ENCODE assay signal across 8 cellular contexts in the genomic region with DNA sequence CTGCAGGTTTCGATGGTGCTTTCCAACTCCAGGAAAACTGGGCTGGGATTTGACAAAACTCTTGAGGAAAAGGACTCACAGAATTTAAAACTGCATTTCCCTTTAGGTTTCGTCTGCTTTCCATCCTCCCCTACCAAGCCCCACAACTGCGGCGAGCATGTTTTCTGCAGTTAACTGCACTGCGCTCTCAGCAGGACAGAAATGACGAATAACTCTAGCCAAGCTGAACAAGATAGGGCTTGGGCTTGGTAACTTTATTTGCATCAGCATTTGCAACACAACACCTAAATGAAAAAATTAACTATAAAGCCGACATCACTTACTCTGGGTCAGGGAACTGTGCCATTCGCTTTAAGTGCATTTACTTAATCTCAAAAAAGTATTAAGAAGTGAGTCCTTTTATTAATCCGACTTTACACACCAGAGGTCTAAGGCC. TPM values are rescaled to one million over a fixed set of nuclear protein-coding genes. Genes with fewer than 3 reads are reported as not detected.
DNase-seq lines count a peak whose midpoint lies in the region; ATAC-seq, FAIRE-seq and TF ChIP-seq lines count a peak whose summit lies in the region.

No MANE protein-coding gene starts in this region.

- peaks cover 39% of the 10 kb centered on the region for H3K79me2 ChIP-seq in GM12878 (ENCODE audit: control insufficient read depth, insufficient read depth, low read length)

- POLR2A ChIA-PET in Caco-2 (lab: Charles Lee), result no interaction called here
- POLR2A ChIA-PET in GM12878 (lab: Charles Lee), result interaction anchor here (0.5 to 5.7 kb wide), 10 partner anchors 10 to 639 kb away, joined by 3 to 68 read pairs (median 3); a partner anchor contains a TSS

- H3K27me3 ChIP-seq in Caco-2 (replicated peaks; ENCODE audit: control insufficient read depth, insufficient read depth, low read length), result no peaks in the 10 kb centered on the region
- no peaks in the 10 kb centered on the region for H3K27me3 ChIP-seq in GM12878 (replicated peaks in 1 of 2; ENCODE audit: control insufficient read depth in 2 of 2, insufficient read depth in 2 of 2, low read length in 1 of 2)
- no peaks in the 10 kb centered on the region for H3K27me3 ChIP-seq in small intestine (ENCODE audit: control insufficient read depth in 2 of 2, insufficient read depth in 2 of 2, low read length in 2 of 2)

- H3K36me3 ChIP-seq in Caco-2 (ENCODE audit: control insufficient read depth, insufficient read depth, low read length) (no peaks in the 10 kb centered on the region; the same call in 1 of the 2 replicates), SK-N-MC (ENCODE audit: insufficient read depth, low read length) (no peaks in the 10 kb centered on the region), GM12878 (ENCODE audit: control insufficient read depth in 2 of 2, insufficient read depth in 2 of 2, low read length in 1 of 2) (no peaks in the 10 kb centered on the region), small intestine (ENCODE audit: control insufficient read depth in 2 of 2, insufficient read depth in 2 of 2, low read length in 2 of 2) (no peaks in the 10 kb centered on the region)

- peak overlapping the region; percentile 58 for H3K27ac ChIP-seq in SK-N-MC
- peak overlapping the region; percentile 93 for H3K27ac ChIP-seq in GM12878 (ENCODE audit: control insufficient read depth, insufficient read depth)
- peak overlapping the region; percentile 37 to 95 for H3K27ac ChIP-seq in small intestine (ENCODE audit: low read depth in 1 of 2, low read length in 1 of 2)

- CTCF ChIA-PET in Caco-2 (lab: Charles Lee) (interaction anchor here (0.5 to 2.7 kb wide), 4 partner anchors 11 to 635 kb away, joined by 3 to 19 read pairs (median 8); a partner anchor contains a TSS), GM12878 (lab: Yijun Ruan, JAX) (interaction anchor here (1.0 to 6.2 kb wide), 5 partner anchors 9 to 92 kb away, joined by 3 to 69 read pairs (median 4); a partner anchor contains a TSS)

- DNase-seq in Caco-2 (peak in 1 of 2 experiments; percentile 14), SK-N-MC (ENCODE audit: low read depth, low spot score) (no peak), GM12878 (ENCODE audit: low read depth, low spot score) (no peak), iPS-NIHi11 (ENCODE audit: low spot score) (peak; percentile 19), small intestine (no peak), KBM-7 (no peak)

- peak overlapping the region; percentile 94 for H3K27ac Mint-ChIP-seq in Caco-2 (ENCODE audit: unreplicated experiment)

- H3K4me3 Mint-ChIP-seq in Caco-2 (ENCODE audit: unreplicated experiment), result peak overlapping the region; percentile 87

- RAD21 ChIA-PET in GM12878 (lab: Charles Lee; ENCODE audit: unreplicated experiment), result interaction anchor here (0.9 to 5.3 kb wide), 9 partner anchors 8 to 90 kb away, joined by 3 to 43 read pairs (median 4); a partner anchor contains a TSS

- peak overlapping the region; percentile 79 for H3K4me2 ChIP-seq in GM12878 (ENCODE audit: control insufficient read depth, insufficient read depth)

- no peak for TF ChIP-seq EP300 in GM12878 (IDR thresholded peaks at IDR 0.05; ENCODE audit: borderline replicate concordance in 1 of 2, control insufficient read depth in 1 of 2, low read depth in 2 of 2, low read length in 2 of 2)

- peaks cover 32% of the 10 kb centered on the region for H3K4me1 Mint-ChIP-seq in Caco-2 (ENCODE audit: low read depth, unreplicated experiment)

- no peaks in the 10 kb centered on the region for H3K27me3 Mint-ChIP-seq in Caco-2 (ENCODE audit: insufficient read depth, unreplicated experiment)

- TF ChIP-seq CTCF in Caco-2 (IDR thresholded peaks at IDR 0.05; ENCODE audit: insufficient read depth in 1 of 2, low read depth in 1 of 2, low read length in 1 of 2, severe bottlenecking in 1 of 2, unreplicated experiment in 1 of 2) (no peak), GM12878 (IDR thresholded peaks at IDR 0.05 in 2 of 3, conservative IDR thresholded peaks at IDR 0.05 in 1 of 3; ENCODE audit: control insufficient read depth in 2 of 3, extremely low read depth in 1 of 3, insufficient read depth in 1 of 3, low read depth in 3 of 3, low read length in 3 of 3) (no peak)

- H3K36me3 Mint-ChIP-seq in Caco-2 (ENCODE audit: insufficient read depth, unreplicated experiment), result peaks cover 8% of the 10 kb centered on the region

- WGBS in GM12878 (ENCODE audit: insufficient coverage, insufficient replicate concordance, low lambda C conversion rate, missing lambda C conversion rate), result under 1% methylated on average over 9 of the region's 9 CpGs
- whole genome bisulfite sequencing in small intestine, 3 donors, result 6% methylated on average over 9 of the region's 9 CpGs

- H3K9me3 Mint-ChIP-seq in Caco-2 (ENCODE audit: unreplicated experiment), result peaks cover 11% of the 10 kb centered on the region

- H3K9me3 ChIP-seq in Caco-2 (peaks cover 4% of the 10 kb centered on the region; the same call in 1 of the 2 replicates), SK-N-MC (ENCODE audit: low read depth, low read length) (no peaks in the 10 kb centered on the region), GM12878 (replicated peaks; ENCODE audit: control insufficient read depth, insufficient read depth, low read length) (no peaks in the 10 kb centered on the region), small intestine (ENCODE audit: control insufficient read depth, low read depth) (no peaks in the 10 kb centered on the region)

- in situ Hi-C loops in GM12878 (cut with MboI), result no loop called here
- in situ Hi-C loops in KBM-7 (cut with MboI; ENCODE audit: low pct_unique_long_range_greater_than_20kb, low sequenced_read_pairs), result no loop called here

- ATAC-seq in GM19043 (IDR thresholded peaks at IDR 0.05; ENCODE audit: low read depth, unreplicated experiment), result peak; percentile 32
- peak; percentile 53 for ATAC-seq in HG03159 (IDR thresholded peaks at IDR 0.05; ENCODE audit: unreplicated experiment)
- ATAC-seq in GM12878, result peak; percentile 71

- no peaks in the 10 kb centered on the region for H4K20me1 ChIP-seq in GM12878 (ENCODE audit: control insufficient read depth, insufficient read depth)

- H2AFZ ChIP-seq in GM12878 (ENCODE audit: control insufficient read depth, low read depth, low read length), result peak overlapping the region; percentile 91

- SMC1A ChIA-PET in GM12878 (lab: Charles Lee; ENCODE audit: uncharacterized antibody, unreplicated experiment), result interaction anchor here (0.7 to 8.9 kb wide), 9 partner anchors 10 to 101 kb away, joined by 3 to 77 read pairs (median 5); a partner anchor contains a TSS

- H3K9ac ChIP-seq in SK-N-MC (ENCODE audit: insufficient read length), result peak overlapping the region; percentile 78
- peak overlapping the region; percentile 86 for H3K9ac ChIP-seq in GM12878 (ENCODE audit: control insufficient read depth, insufficient read depth, low read length)

- no peak for TF ChIP-seq POLR2A in GM12878 (IDR thresholded peaks at IDR 0.05; ENCODE audit: low read depth, low read length)

- intact Hi-C loops in Caco-2 (cut with micrococcal nuclease; ENCODE audit: unreplicated experiment), result loop anchor here (5.0 kb wide), 1 partner anchor 1907 kb away; a partner anchor contains a TSS
- intact Hi-C loops in GM12878 (cut with micrococcal nuclease; ENCODE audit: unreplicated experiment), result loop anchor here (1.0 to 10.0 kb wide), 3 partner anchors 10 to 731 kb away; a partner anchor contains a TSS

- BruUV-seq in Caco-2 (replicated peaks; lab: Mats Ljungman, UMichigan) (no TSS peak), GM12878 (replicated peaks; lab: Mats Ljungman, UMichigan) (TSS peak; percentile 95)

- no peak for TF ChIP-seq RAD21 in GM12878 (IDR thresholded peaks at IDR 0.05; ENCODE audit: insufficient read depth, low read depth, low read length)

- FAIRE-seq in GM12878 (lab: Jason Lieb, UNC) (peak; percentile 64), small intestine (lab: Jason Lieb, UNC) (no peak)

- H3K4me3 ChIP-seq in Caco-2 (ENCODE audit: low read depth, low read length), result peak overlapping the region; percentile 71
- H3K4me3 ChIP-seq in SK-N-MC, result peak overlapping the region; percentile 100
- peak overlapping the region; percentile 66 for H3K4me3 ChIP-seq in GM12878
- H3K4me3 ChIP-seq in small intestine (ENCODE audit: low read depth in 1 of 2, low read length in 2 of 2), result peak overlapping the region; percentile 54 to 93

- H3K4me1 ChIP-seq in Caco-2 (peaks cover 10% of the 10 kb centered on the region; the same call in 1 of the 2 replicates), GM12878 (ENCODE audit: control insufficient read depth, insufficient read depth, low read length) (peaks cover 8% of the 10 kb centered on the region), small intestine (ENCODE audit: control insufficient read depth in 2 of 2, insufficient read depth in 1 of 2, low read depth in 1 of 2, low read length in 1 of 2) (peaks cover 0 to 7% of the 10 kb centered on the region in 2 donors)

RNA-seq across cellular contexts. Expression of a gene that starts 0.7 kb away (rescaled TPM):
- total RNA-seq in Caco-2 (2022), result 27.9 and 31.2 TPM in 2 replicates
- 180 and 182 TPM in 2 replicates for total RNA-seq in GM12878 (2013; cell fraction: nucleolus; rRNA removed)
- 26.8 and 31.3 TPM in 2 replicates for total RNA-seq in GM12878 (2014; rRNA removed)
- total RNA-seq in GM12878 (2014; rRNA removed; fragmentation: Illumina TruSeq; extraction: Trizol), result 28.4 and 29.9 TPM in 2 replicates
- 21.1 and 21.2 TPM in 2 replicates for total RNA-seq in GM12878 (2021)
- polyA plus RNA-seq in GM12878 (2011; ENCODE audit: low read depth), result 7.8 TPM
- 41.7 and 57.9 TPM in 2 replicates for polyA plus RNA-seq in GM12878 (2011; rRNA removed)
- polyA plus RNA-seq in GM12878 (2011; cell fraction: cytosol; rRNA removed), result 18.5 and 21.3 TPM in 2 replicates
- polyA plus RNA-seq in GM12878 (2011; cell fraction: nucleus; rRNA removed), result 52.2 and 58.8 TPM in 2 replicates
- 9.9 and 11.6 TPM in 2 replicates for polyA plus RNA-seq in GM12878 (2012)
- 24.5 and 31.0 TPM in 2 replicates for polyA plus RNA-seq in GM12878 (2014; fragmentation: Illumina TruSeq; extraction: Trizol)
- 1 to 10 TPM; 5.2 to 5.5 TPM for polyA plus RNA-seq in GM12878 (2014; fragmentation: Nextera tagmentation; extraction: Ambion mirVana)
- 15.6 and 18.0 TPM in 2 replicates for polyA plus RNA-seq in GM12878 (2014; rRNA removed)
- 1 to 10 TPM; 9.6 to 9.9 TPM for polyA plus RNA-seq in GM12878 (2016; fragmentation: Nextera tagmentation; extraction: Ambion mirVana)
- polyA minus RNA-seq in GM12878 (2011; rRNA and poly(A)+ RNA removed), result 89.7 and 93.4 TPM in 2 replicates
- 21.1 and 26.6 TPM in 2 replicates for polyA minus RNA-seq in GM12878 (2011; cell fraction: cytosol; rRNA and poly(A)+ RNA removed)
- 90.8 and 125 TPM in 2 replicates for polyA minus RNA-seq in GM12878 (2011; cell fraction: nucleus; rRNA and poly(A)+ RNA removed)
- 1 to 10 TPM; 5.1 to 8.7 (median 5.4) TPM for polyA plus RNA-seq in small intestine

RNA-seq across cellular contexts. Expression of a gene that starts 10.5 kb away (rescaled TPM):
- 265 and 293 TPM in 2 replicates for total RNA-seq in Caco-2 (2022)
- total RNA-seq in GM12878 (2013; cell fraction: nucleolus; rRNA removed), result 79.4 and 80.2 TPM in 2 replicates
- 39.0 and 51.9 TPM in 2 replicates for total RNA-seq in GM12878 (2014; rRNA removed)
- total RNA-seq in GM12878 (2014; rRNA removed; fragmentation: Illumina TruSeq; extraction: Trizol), result 57.1 and 58.1 TPM in 2 replicates
- total RNA-seq in GM12878 (2021), result 45.4 and 46.4 TPM in 2 replicates
- polyA plus RNA-seq in GM12878 (2011; ENCODE audit: low read depth), result 16.3 TPM
- 114 and 164 TPM in 2 replicates for polyA plus RNA-seq in GM12878 (2011; rRNA removed)
- polyA plus RNA-seq in GM12878 (2011; cell fraction: cytosol; rRNA removed), result 45.2 and 53.2 TPM in 2 replicates
- 70.4 and 77.8 TPM in 2 replicates for polyA plus RNA-seq in GM12878 (2011; cell fraction: nucleus; rRNA removed)
- polyA plus RNA-seq in GM12878 (2012), result 17.2 and 27.7 TPM in 2 replicates
- polyA plus RNA-seq in GM12878 (2014; fragmentation: Illumina TruSeq; extraction: Trizol), result 54.4 and 72.1 TPM in 2 replicates
- polyA plus RNA-seq in GM12878 (2014; fragmentation: Nextera tagmentation; extraction: Ambion mirVana), result 10 to 100 TPM; 56.0 to 67.7 TPM
- polyA plus RNA-seq in GM12878 (2014; rRNA removed), result 35.8 and 46.9 TPM in 2 replicates
- polyA plus RNA-seq in GM12878 (2016; fragmentation: Nextera tagmentation; extraction: Ambion mirVana), result 10 to 100 TPM; 48.9 to 55.6 TPM
- polyA minus RNA-seq in GM12878 (2011; rRNA and poly(A)+ RNA removed), result 67.4 and 80.6 TPM in 2 replicates
- polyA minus RNA-seq in GM12878 (2011; cell fraction: cytosol; rRNA and poly(A)+ RNA removed), result 23.7 and 25.6 TPM in 2 replicates
- 41.2 and 65.1 TPM in 2 replicates for polyA minus RNA-seq in GM12878 (2011; cell fraction: nucleus; rRNA and poly(A)+ RNA removed)
- polyA plus RNA-seq in small intestine, result 100 to 1,000 TPM; 115 to 297 (median 265) TPM
